23 cellular contexts compared by ENCODE assay signal in the genomic region with DNA sequence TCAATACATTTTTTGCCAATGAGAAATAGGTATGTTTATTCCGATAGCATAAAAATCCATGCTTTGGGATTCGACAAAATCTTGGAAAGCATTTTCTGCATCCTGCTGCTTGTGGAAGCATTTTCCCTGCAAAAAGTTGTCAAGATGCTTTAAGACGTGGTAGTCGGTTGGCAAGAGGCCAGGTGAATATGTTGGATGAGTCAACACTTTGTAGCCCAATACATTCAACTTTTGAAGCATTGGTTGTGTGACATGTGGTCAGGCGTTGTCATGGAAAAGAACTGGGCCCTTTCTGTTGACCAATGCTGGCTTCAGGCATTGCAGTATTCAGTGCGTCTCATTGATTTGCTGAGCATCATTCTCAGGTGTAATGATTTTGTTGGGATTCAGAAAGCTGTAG.
DNase-seq lines count a peak whose midpoint lies in the region; ATAC-seq, FAIRE-seq and TF ChIP-seq lines count a peak whose summit lies in the region.
"Had no signal": no experiment of that assay in that cellular context is flagged by ENCODE, and none has a peak within 500 bp of the region (broad histone marks: within the 10 kb centered on the region; RNA-seq: fewer than 3 reads in every experiment).

No MANE protein-coding gene starts in this region.

- H3K4me1 ChIP-seq in right lobe of liver (no peaks in the 10 kb centered on the region), pancreas (no peaks in the 10 kb centered on the region)
- H3K4me1 ChIP-seq: BLaER1 treated with 17β-estradiol and CSF1 and Interleukin-3, amounts not matched to agents 10 nM and 100 nM; Peyer's patch had no signal

- no peak for TF ChIP-seq POLR2A in right lobe of liver (IDR thresholded peaks at IDR 0.05)

- no peaks in the 10 kb centered on the region for H3K27me3 ChIP-seq in right lobe of liver
- H3K27me3 ChIP-seq in pancreas, result no peaks in the 10 kb centered on the region
- H3K27me3 ChIP-seq: BLaER1 treated with 17β-estradiol and CSF1 and Interleukin-3, amounts not matched to agents 10 nM and 100 nM; Peyer's patch had no signal

- peak; percentile 20 for DNase-seq in DMS53 (lab: John Stamatoyannopoulos, UW)
- DNase-seq in DMS53 treated with DMSO at 0.1 percent for 48 hours (lab: John Stamatoyannopoulos, UW; ENCODE audit: unreplicated experiment), result no peak
- peak; percentile 38 for DNase-seq in RKO (ENCODE audit: low spot score)
- peak; percentile 23 for DNase-seq in epithelial cell of esophagus (ENCODE audit: low read depth)
- DNase-seq in right lobe of liver, result no peak
- no peak for DNase-seq in pancreas
- DNase-seq in iPS-NIHi7 (ENCODE audit: extremely low spot score), result no peak
- DNase-seq: COR-L47, DND-41, GF-D8, KBM-7, MM.1S, NCI-H1105 treated with DMSO at 0.1 percent for 48 hours, NCI-H187, NCI-H2171, NCI-H82, Peyer's patch, SW 1271 had no signal

- intact Hi-C loops in right lobe of liver (cut with DNase I) (no loop called here), pancreas (cut with DNase I) (no loop called here)

- H3K27ac ChIP-seq in right lobe of liver (no peak overlapping the region), pancreas (no peak overlapping the region)
- H3K27ac ChIP-seq: 22Rv1; BLaER1 treated with 17β-estradiol and CSF1 and Interleukin-3, amounts not matched to agents 10 nM and 100 nM; HL-60; Peyer's patch had no signal

- no peak for FAIRE-seq in pancreas (lab: Jason Lieb, UNC)

- H3K36me3 ChIP-seq in right lobe of liver (no peaks in the 10 kb centered on the region), pancreas (no peaks in the 10 kb centered on the region)
- H3K36me3 ChIP-seq: BLaER1 treated with 17β-estradiol and CSF1 and Interleukin-3, amounts not matched to agents 10 nM and 100 nM; Peyer's patch had no signal

- no peak for TF ChIP-seq CTCF in epithelial cell of esophagus (IDR thresholded peaks at IDR 0.05; ENCODE audit: insufficient read depth, low read depth, low read length, missing control alignments)
- no peak for TF ChIP-seq CTCF in right lobe of liver (IDR thresholded peaks at IDR 0.05)
- no peak for TF ChIP-seq CTCF in pancreas (IDR thresholded peaks at IDR 0.05)

- no peaks in the 10 kb centered on the region for H3K9me3 ChIP-seq in right lobe of liver
- H3K9me3 ChIP-seq in pancreas, result no peaks in the 10 kb centered on the region
- H3K9me3 ChIP-seq: BLaER1 treated with 17β-estradiol and CSF1 and Interleukin-3, amounts not matched to agents 10 nM and 100 nM; Peyer's patch had no signal

- 39% methylated on average over 5 of the region's 6 CpGs for WGBS in right lobe of liver (ENCODE audit: insufficient coverage, low coverage, low lambda C conversion rate, missing lambda C conversion rate)
- 74 to 82% methylated on average over 6 of the region's 6 CpGs for WGBS in pancreas, 2 donors

- H3K4me3 ChIP-seq in epithelial cell of esophagus (ENCODE audit: low read length) (no peak overlapping the region), right lobe of liver (no peak overlapping the region), pancreas (no peak overlapping the region)
- H3K4me3 ChIP-seq: BLaER1 treated with 17β-estradiol and CSF1 and Interleukin-3, amounts not matched to agents 10 nM and 100 nM; GM23338; Peyer's patch had no signal

- no peak for ATAC-seq in right lobe of liver
- no peak for ATAC-seq in HG03457 (IDR thresholded peaks at IDR 0.05; ENCODE audit: unreplicated experiment)
- no peak for ATAC-seq in pancreas
- ATAC-seq: GM23338 had no signal

Comparison
In these comparisons a context has a peak if more than half of its experiments do, and no peak if none do; other contexts are left out.
1. DNase-seq: peak in DMS53 (single experiment), RKO (single experiment) and epithelial cell of esophagus (single experiment); none in DMS53 treated with DMSO at 0.1 percent for 48 hours (single experiment), right lobe of liver (0 of 3), pancreas (0 of 6) and iPS-NIHi7 (single experiment).